ENCODE assay signal across 8 cellular contexts in the genomic region with DNA sequence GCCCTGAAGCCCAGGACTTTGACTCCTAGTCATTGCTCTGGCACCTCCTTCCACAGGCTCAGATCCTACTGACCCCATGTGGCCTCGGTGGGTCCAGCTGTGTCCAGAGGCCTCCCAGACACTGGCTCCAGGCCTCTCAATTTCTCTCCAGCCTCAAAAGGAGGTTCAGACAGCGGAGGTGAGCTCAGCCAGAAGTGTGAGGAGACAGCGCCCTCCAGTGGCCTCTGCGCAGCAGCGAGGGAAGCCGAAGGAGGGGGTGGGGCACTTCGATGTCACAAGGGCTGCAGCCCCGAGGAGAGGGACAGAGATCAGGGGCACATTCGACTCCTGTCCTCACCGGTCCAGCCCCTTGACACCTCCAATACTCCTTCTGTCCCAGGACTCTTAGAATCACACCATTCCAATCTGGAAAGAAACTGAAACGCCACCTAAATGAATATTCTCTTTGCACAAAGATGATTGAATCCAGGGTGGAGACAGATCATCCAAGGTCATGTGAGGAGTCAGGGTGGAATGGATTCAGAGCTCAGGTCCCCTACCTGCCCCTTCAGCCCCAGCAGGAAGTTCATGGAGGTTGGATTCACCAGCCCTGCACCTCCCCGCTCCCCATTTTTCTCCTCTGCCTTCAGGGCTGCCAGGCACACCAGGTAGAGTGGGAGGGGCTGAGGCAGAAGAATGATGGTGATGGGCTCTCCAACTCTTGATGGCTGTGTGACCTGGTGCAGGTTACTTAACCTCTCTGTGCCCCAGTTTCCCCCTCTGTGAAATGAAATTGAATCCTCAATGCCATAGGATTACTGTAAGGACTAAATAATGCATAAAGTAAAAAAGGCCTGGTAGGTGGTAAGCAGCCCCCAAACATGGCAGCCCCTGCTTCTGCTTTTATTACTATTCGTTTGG. TPM values are rescaled to one million over a fixed set of nuclear protein-coding genes. Genes with fewer than 3 reads are reported as not detected.
DNase-seq lines count a peak whose midpoint lies in the region; ATAC-seq and TF ChIP-seq lines count a peak whose summit lies in the region.

No MANE protein-coding gene starts in this region.

- H3K27ac Mint-ChIP-seq in glutamatergic neuron (ENCODE audit: unreplicated experiment), result no peak overlapping the region

- intact Hi-C loops in posterior vena cava (cut with DNase I) (loop anchor here (5.0 to 10.0 kb wide), 2 partner anchors 225 to 302 kb away; a partner anchor contains a TSS), upper lobe of right lung (cut with DNase I) (no loop called here)

- peaks cover 5% of the 10 kb centered on the region for H3K27me3 ChIP-seq in upper lobe of right lung

- peaks cover 2% of the 10 kb centered on the region for H3K9me3 Mint-ChIP-seq in glutamatergic neuron (ENCODE audit: unreplicated experiment)

- TF ChIP-seq CTCF in NB4 (IDR thresholded peaks at IDR 0.05; ENCODE audit: low read depth, low read length) (peak; percentile 95), glutamatergic neuron (IDR thresholded peaks at IDR 0.05; ENCODE audit: partially characterized antibody, unreplicated experiment) (peak; percentile 92), upper lobe of right lung (IDR thresholded peaks at IDR 0.05) (peak; percentile 84)

- TF ChIP-seq POLR2A in NB4 (IDR thresholded peaks at IDR 0.05; ENCODE audit: extremely low read depth, insufficient read length), result no peak

- peak; percentile 75 for ATAC-seq in upper lobe of right lung

- peaks cover 2% of the 10 kb centered on the region for H3K27me3 Mint-ChIP-seq in glutamatergic neuron (ENCODE audit: unreplicated experiment)

- DNase-seq in NB4 (ENCODE audit: low read depth), result peak; percentile 74
- DNase-seq in SK-N-DZ (ENCODE audit: low spot score), result peak; percentile 70
- peak; percentile 34 to 63 (median 51) for DNase-seq in activated naive CD4-positive, alpha-beta T cell (lab: John Stamatoyannopoulos, UW)
- DNase-seq in glutamatergic neuron, result peak; percentile 92
- DNase-seq in posterior vena cava (ENCODE audit: low spot score), result peak; percentile 91
- peak; percentile 89 for DNase-seq in upper lobe of right lung
- DNase-seq in cerebellar nuclear complex (lab: John Stamatoyannopoulos, UW), result no peak

- H3K27ac ChIP-seq in upper lobe of right lung, result no peak overlapping the region

- no peaks in the 10 kb centered on the region for H3K9me3 ChIP-seq in ES-I3 (ENCODE audit: control insufficient read depth, insufficient read depth, low read length)
- H3K9me3 ChIP-seq in upper lobe of right lung, result no peaks in the 10 kb centered on the region

- peak overlapping the region; percentile 36; the same call in 1 of the 2 replicates for H3K9ac ChIP-seq in ES-I3 (ENCODE audit: low read depth, low read length)

- H3K4me3 ChIP-seq in NB4 (ENCODE audit: low read depth, low read length), result no peak overlapping the region
- no peak overlapping the region for H3K4me3 ChIP-seq in upper lobe of right lung

- peaks cover 2% of the 10 kb centered on the region for H3K4me1 Mint-ChIP-seq in glutamatergic neuron (ENCODE audit: low read depth, unreplicated experiment)

- H3K36me3 ChIP-seq in ES-I3 (ENCODE audit: insufficient read depth, low read length) (no peaks in the 10 kb centered on the region), upper lobe of right lung (no peaks in the 10 kb centered on the region)

- peaks cover 9% of the 10 kb centered on the region for H3K4me1 ChIP-seq in ES-I3 (ENCODE audit: insufficient read depth, low read length)
- peaks cover 12% of the 10 kb centered on the region for H3K4me1 ChIP-seq in upper lobe of right lung

- H3K36me3 Mint-ChIP-seq in glutamatergic neuron (ENCODE audit: unreplicated experiment), result no peaks in the 10 kb centered on the region

- H3K4me3 Mint-ChIP-seq in glutamatergic neuron (ENCODE audit: unreplicated experiment), result no peak overlapping the region

RNA-seq across cellular contexts. Expression of a gene that starts 34.8 kb away (rescaled TPM):
- 14.9 and 17.1 TPM in 2 replicates for polyA plus RNA-seq in SK-N-DZ (2014; cell fraction: cytosol; rRNA removed)
- 53.1 and 73.3 TPM in 2 replicates for polyA plus RNA-seq in SK-N-DZ (2014; cell fraction: nucleus; rRNA removed)
- total RNA-seq in glutamatergic neuron (ENCODE audit: unreplicated experiment) (25.7 TPM), posterior vena cava (10 to 100 TPM; 14.9 to 17.2 TPM), upper lobe of right lung (24.9 TPM)

Comparison
In these comparisons a context has a peak if more than half of its experiments do, and no peak if none do; other contexts are left out.
1. DNase-seq: peak in NB4 (single experiment), SK-N-DZ (single experiment), activated naive CD4-positive, alpha-beta T cell (4 of 4), glutamatergic neuron (single experiment), posterior vena cava (single experiment) and upper lobe of right lung (single experiment); none in cerebellar nuclear complex (0 of 2).
2. Peak in every context shown above with its lines, with median percentiles within 50 percentile points of each other: CTCF ChIP-seq.